ENCODE assay signal across 8 cellular contexts in genomic region chr3:19543212-19543841, GRCh38.
DNase-seq lines count a peak whose midpoint lies in the region; ATAC-seq, FAIRE-seq and TF ChIP-seq lines count a peak whose summit lies in the region.

No MANE protein-coding gene starts in this region.

- H3K36me3 ChIP-seq in BLaER1 = no peaks in the 10 kb centered on the region
- H3K36me3 ChIP-seq in bronchial epithelial cell (ENCODE audit: control insufficient read depth, insufficient read depth, low read length) = no peaks in the 10 kb centered on the region

- no peak for FAIRE-seq in bronchial epithelial cell (lab: Jason Lieb, UNC)

- peak; percentile 49 for ATAC-seq in GM18517 (IDR thresholded peaks at IDR 0.05; ENCODE audit: unreplicated experiment)
- peak; percentile 35 for ATAC-seq in HG02884 (IDR thresholded peaks at IDR 0.05; ENCODE audit: unreplicated experiment)

- DNase-seq in NCI-H2029 treated with DMSO at 0.1 percent for 48 hours (lab: John Stamatoyannopoulos, UW) (peak; percentile 62), bronchial epithelial cell (ENCODE audit: low read depth) (peak; percentile 32), pons (ENCODE audit: low spot score) (peak; percentile 76), mucosa of gallbladder (ENCODE audit: low spot score) (no peak)
- no peak for DNase-seq in activated CD8-positive, alpha-beta memory T cell treated with anti-CD3 and anti-CD28 coated beads for 24 hours

- H3K27ac ChIP-seq in BLaER1 = 0 out of 2 replicates have a peak overlapping the region, but pooled peaks have one; percentile 32

- H3K27me3 ChIP-seq in BLaER1 (no peaks in the 10 kb centered on the region), bronchial epithelial cell (ENCODE audit: control insufficient read depth, insufficient read depth, low read length) (no peaks in the 10 kb centered on the region)

- H3K4me3 ChIP-seq in BLaER1 (no peak overlapping the region), bronchial epithelial cell (ENCODE audit: low read depth, low read length) (no peak overlapping the region)

- no peak overlapping the region for H3K9ac ChIP-seq in BLaER1

- peak overlapping the region; percentile 83 for H3K4me2 ChIP-seq in BLaER1

- H3K9me3 ChIP-seq in BLaER1 = no peaks in the 10 kb centered on the region

- TF ChIP-seq CTCF in bronchial epithelial cell (IDR thresholded peaks at IDR 0.05; ENCODE audit: insufficient read depth, low read length, severe bottlenecking) = peak; percentile 65

- H4K20me1 ChIP-seq in BLaER1 = no peaks in the 10 kb centered on the region

- H3K4me1 ChIP-seq in BLaER1 = peaks cover 65% of the 10 kb centered on the region

Comparison
In these comparisons a context has a peak if more than half of its experiments do, and no peak if none do; other contexts are left out.
1. DNase-seq: peak in NCI-H2029 treated with DMSO at 0.1 percent for 48 hours (single experiment), bronchial epithelial cell (single experiment) and pons (single experiment); none in activated CD8-positive, alpha-beta memory T cell treated with anti-CD3 and anti-CD28 coated beads for 24 hours (single experiment) and mucosa of gallbladder (single experiment).